In genomic region chr7:145151651-145152050, GRCh38 we compare ENCODE assay signal across 27 cellular contexts.
"Had no signal": no experiment of that assay in that cellular context is flagged by ENCODE, and none has a peak within 500 bp of the region (broad histone marks: within the 10 kb centered on the region; RNA-seq: fewer than 3 reads in every experiment).

No MANE protein-coding gene starts in this region.

- H3K4me3 ChIP-seq: pancreas, prostate gland, right atrium auricular region, right lobe of liver, sigmoid colon, suprapubic skin, testis, tibial artery, transverse colon, vagina had no signal

- H3K36me3 ChIP-seq: neutrophil, pancreas, prostate gland, right atrium auricular region, right lobe of liver, sigmoid colon, suprapubic skin, tibial artery, transverse colon, vagina had no signal

- ATAC-seq: naive thymus-derived CD8-positive, alpha-beta T cell; natural killer cell treated with Interleukin-12 subunit alpha and Interleukin-12 subunit beta and Interleukin-15 and Interleukin-18, amount 100 ng/mL, for 72 hours; pancreas; right lobe of liver; stimulated activated effector memory CD8-positive, alpha-beta T cell treated with anti-CD3 and anti-CD28 coated beads, Interleukin-12 subunit alpha, Interleukin-12 subunit beta, amount 100 ng/mL, for 72 hours; stimulated activated naive B cell treated with anti-CD40 and anti-IgM and Interleukin-4, amounts not matched to agents 10 μg/mL and 1 μg/mL and 100 μg/mL, for 72 hours; stimulated activated naive CD8-positive, alpha-beta T cell treated with anti-CD3 and anti-CD28 coated beads, Interleukin-15, amount 100 ng/mL, for 72 hours had no signal

- H3K4me1 ChIP-seq: pancreas, prostate gland, right atrium auricular region, right lobe of liver, sigmoid colon, suprapubic skin, testis, tibial artery, transverse colon, vagina had no signal

- H3K27me3 ChIP-seq: neutrophil, pancreas, right atrium auricular region, right lobe of liver, sigmoid colon, suprapubic skin, testis, tibial artery, transverse colon, vagina had no signal

- H3K9me3 ChIP-seq: neutrophil, pancreas, prostate gland, right atrium auricular region, right lobe of liver, sigmoid colon, suprapubic skin, testis, tibial artery, transverse colon, vagina had no signal

- H3K27ac ChIP-seq: neutrophil, pancreas, prostate gland, right atrium auricular region, right lobe of liver, sigmoid colon, suprapubic skin, testis, tibial artery, transverse colon, vagina had no signal

- DNase-seq: naive B cell; naive thymus-derived CD8-positive, alpha-beta T cell; nephron progenitor cell; nucleus accumbens; pancreas; retina; right lobe of liver; sigmoid colon; small intestine; stimulated activated CD4-positive, alpha-beta T cell treated with anti-CD3 and anti-CD28 coated beads, Interleukin-15, amount 100 ng/mL, for 24 hours; stimulated activated CD4-positive, alpha-beta T cell treated with anti-CD3 and anti-CD28 coated beads, Interleukin-2, amount 100 ng/mL, for 24 hours; stimulated activated CD4-positive, alpha-beta T cell treated with anti-CD3 and anti-CD28 coated beads, Interleukin-2, amount 100 ng/mL, for 48 hours; stimulated activated CD4-positive, alpha-beta T cell treated with anti-CD3 and anti-CD28 coated beads, Interleukin-4, amount 100 ng/mL, for 24 hours; stimulated activated naive B cell treated with anti-CD40 and anti-IgM and Interleukin-4, amounts not matched to agents 10 μg/mL and 1 μg/mL and 100 μg/mL, for 72 hours; stimulated activated naive CD4-positive, alpha-beta T cell treated with Interleukin-2 at 50 U/mL for 16 hours; stimulated activated naive CD8-positive, alpha-beta T cell treated with anti-CD3 and anti-CD28 coated beads, Interleukin-15, amount 100 ng/mL, for 72 hours; substantia nigra; testis; tibial artery; transverse colon had no signal
